Comparison of ENCODE assay signal across 1 cellular context in genomic region chr4:108988514-108989195, GRCh38.
TF ChIP-seq lines count a peak whose summit lies in the region.

No MANE protein-coding gene starts in this region.

TF ChIP-seq in GM23338, 12 proteins besides CTCF, POLR2A, EP300 and RAD21 (continued from another document):
- TF ChIP-seq ZNF462 (CRISPR knock-in tag; IDR thresholded peaks at IDR 0.05), result no peak
